In genomic region chr9:126781717-126782388, GRCh38 we compare ENCODE assay signal across 8 cellular contexts. TPM values are rescaled to one million over a fixed set of nuclear protein-coding genes. Genes with fewer than 3 reads are reported as not detected.
A peak's percentile ranks its signal among the peaks of the same experiment; 100 is the strongest.
DNase-seq lines count a peak whose midpoint lies in the region; ATAC-seq and TF ChIP-seq lines count a peak whose summit lies in the region.

No MANE protein-coding gene starts in this region.

- DNase-seq in AML-193 (lab: John Stamatoyannopoulos, UW) (peak; percentile 31 to 38), HCEC 1CT (peak; percentile 53), NCI-H526 (lab: John Stamatoyannopoulos, UW) (peak; percentile 34 to 86), coronary artery (ENCODE audit: low spot score) (peak; percentile 79), lower lobe of right lung (peak; percentile 88)
- DNase-seq in activated CD4-positive, alpha-beta T cell treated with anti-CD3 and anti-CD28 coated beads, Interleukin-2, amount 50 U/mL, for 1 hour: peak; percentile 87
- DNase-seq in stimulated activated CD4-positive, alpha-beta T cell treated with anti-CD3 and anti-CD28 coated beads, TNF-alpha, amount 100 ng/mL, for 48 hours (ENCODE audit: low read depth in 3 of 3): peak; percentile 61 to 82 (median 67)

- H3K27ac ChIP-seq in coronary artery (no peak overlapping the region), lower lobe of right lung (no peak overlapping the region)

- H3K4me3 ChIP-seq in coronary artery (peak overlapping the region; percentile 31), lower lobe of right lung (peak overlapping the region; percentile 3)

- no peaks in the 10 kb centered on the region for H3K36me3 ChIP-seq in lower lobe of right lung

- no peaks in the 10 kb centered on the region for H3K9me3 ChIP-seq in lower lobe of right lung

- ATAC-seq in lower lobe of right lung (peak; percentile 93 to 96), GM21360 (IDR thresholded peaks at IDR 0.05; ENCODE audit: unreplicated experiment) (no peak)

- intact Hi-C loops in lower lobe of right lung (cut with DNase I): loop anchor here (5.0 kb wide), 1 partner anchor 75 kb away; no protein-coding TSS in a partner anchor

- no peaks in the 10 kb centered on the region for H3K4me1 ChIP-seq in lower lobe of right lung

- TF ChIP-seq CTCF in coronary artery (IDR thresholded peaks at IDR 0.05) (peak; percentile 89), lower lobe of right lung (IDR thresholded peaks at IDR 0.05) (peak; percentile 98)

- peaks cover 37% of the 10 kb centered on the region for H3K27me3 ChIP-seq in lower lobe of right lung (ENCODE audit: low read depth)

RNA-seq across cellular contexts. Expression of gene ZBTB43, which starts 23.0 kb away (rescaled TPM):
- 30.2 TPM for total RNA-seq in lower lobe of right lung

Comparison
In these comparisons a context has a peak if more than half of its experiments do, and no peak if none do; other contexts are left out.
1. DNase-seq: peak in every context shown above with its lines; median percentile 88 in lower lobe of right lung; 87 in activated CD4-positive, alpha-beta T cell treated with anti-CD3 and anti-CD28 coated beads, Interleukin-2, amount 50 U/mL, for 1 hour; 79 in coronary artery; 67 in stimulated activated CD4-positive, alpha-beta T cell treated with anti-CD3 and anti-CD28 coated beads, TNF-alpha, amount 100 ng/mL, for 48 hours; 60 in NCI-H526; 53 in HCEC 1CT; 34 in AML-193.